ENCODE assay signal across 17 cellular contexts in genomic region chr1:29838738-29839320, GRCh38.
DNase-seq lines count a peak whose midpoint lies in the region; ATAC-seq and TF ChIP-seq lines count a peak whose summit lies in the region.
"Had no signal": no experiment of that assay in that cellular context is flagged by ENCODE, and none has a peak within 500 bp of the region (broad histone marks: within the 10 kb centered on the region; RNA-seq: fewer than 3 reads in every experiment).

No MANE protein-coding gene starts in this region.

- CTCF ChIA-PET in activated CD8-positive, alpha-beta memory T cell treated with anti-CD3 and anti-CD28 coated beads, Interleukin-2, amount 10 ng/mL, durations not matched to agents 7 days and 5 days (lab: Charles Lee): interaction anchor here (0.6 kb wide), 1 partner anchor 605 kb away, joined by 4 read pairs; no protein-coding TSS in a partner anchor
- CTCF ChIA-PET in HEK293 (lab: Yijun Ruan, JAX): interaction anchor here (0.7 to 1.2 kb wide), 3 partner anchors 10 to 48 kb away, joined by 3 to 4 read pairs (median 3); no protein-coding TSS in a partner anchor

- no peaks in the 10 kb centered on the region for H3K27me3 ChIP-seq in tibial nerve
- H3K27me3 ChIP-seq: BLaER1 had no signal

- POLR2A ChIA-PET in HEK293 (lab: Yijun Ruan, JAX): no interaction called here

- TF ChIP-seq EP300 in tibial nerve (IDR thresholded peaks at IDR 0.05): no peak

- TF ChIP-seq POLR2A in tibial nerve (IDR thresholded peaks at IDR 0.05): no peak

- peaks cover 5% of the 10 kb centered on the region for H3K27me3 Mint-ChIP-seq in activated CD8-positive, alpha-beta memory T cell treated with anti-CD3 and anti-CD28 coated beads, Interleukin-2, amount 10 ng/mL, durations not matched to agents 7 days and 5 days

- H3K27ac Mint-ChIP-seq in activated CD8-positive, alpha-beta memory T cell treated with anti-CD3 and anti-CD28 coated beads, Interleukin-2, amount 10 ng/mL, durations not matched to agents 7 days and 5 days: no peak overlapping the region
- H3K27ac Mint-ChIP-seq: CD8-positive, alpha-beta memory T cell; IgD-negative memory B cell had no signal

- H3K4me3 Mint-ChIP-seq in activated CD8-positive, alpha-beta memory T cell treated with anti-CD3 and anti-CD28 coated beads, Interleukin-2, amount 10 ng/mL, durations not matched to agents 7 days and 5 days: no peak overlapping the region
- H3K4me3 Mint-ChIP-seq: CD8-positive, alpha-beta memory T cell; IgD-negative memory B cell had no signal

- H3K4me1 ChIP-seq in HEK293 (ENCODE audit: control insufficient read depth, insufficient read depth, low read length) (no peaks in the 10 kb centered on the region), tibial nerve (no peaks in the 10 kb centered on the region)
- H3K4me1 ChIP-seq: Caco-2 had no signal

- TF ChIP-seq CTCF in HEK293 (tag by site-specific recombination; IDR thresholded peaks at IDR 0.05) (no peak), tibial nerve (IDR thresholded peaks at IDR 0.05) (no peak)

- H3K27ac ChIP-seq in HEK293 (ENCODE audit: extremely low read depth, low read depth, low read length): no peak overlapping the region
- no peak overlapping the region for H3K27ac ChIP-seq in tibial nerve
- H3K27ac ChIP-seq: 22Rv1, BLaER1 had no signal

- H3K36me3 Mint-ChIP-seq in activated CD8-positive, alpha-beta memory T cell treated with anti-CD3 and anti-CD28 coated beads, Interleukin-2, amount 10 ng/mL, durations not matched to agents 7 days and 5 days: no peaks in the 10 kb centered on the region
- H3K36me3 Mint-ChIP-seq: CD8-positive, alpha-beta memory T cell; IgD-negative memory B cell had no signal

- no peak overlapping the region for H3K4me3 ChIP-seq in HEK293 (ENCODE audit: low read depth, low read length)
- H3K4me3 ChIP-seq in tibial nerve: no peak overlapping the region
- H3K4me3 ChIP-seq: BLaER1 had no signal

- H3K9me3 ChIP-seq in HEK293 (ENCODE audit: control insufficient read depth, insufficient read depth, low read depth, low read length): no peaks in the 10 kb centered on the region
- H3K9me3 ChIP-seq in tibial nerve: peaks cover 0 to 24% (median 2%) of the 10 kb centered on the region in 4 donors
- H3K9me3 ChIP-seq: Caco-2 had no signal

- peak; percentile 11 for DNase-seq in activated CD8-positive, alpha-beta memory T cell treated with anti-CD3 and anti-CD28 coated beads, Interleukin-2, amount 10 ng/mL, durations not matched to agents 7 days and 5 days
- no peak for DNase-seq in activated CD8-positive, alpha-beta memory T cell treated with anti-CD3 and anti-CD28 coated beads, Interleukin-2, amount 50 U/mL, for 48 hours
- DNase-seq in ecto neural progenitor cell (ENCODE audit: low spot score) (peak; percentile 3), renal cortical epithelial cell (ENCODE audit: low read depth) (peak; percentile 21), SHP77 (lab: John Stamatoyannopoulos, UW) (no peak), tibial nerve (ENCODE audit: low spot score in 2 of 2) (no peak)
- DNase-seq: AML-193; Caco-2; CD8-positive, alpha-beta memory T cell; DMS53; GF-D8; HCEC 1CT had no signal

- no peak for ATAC-seq in activated CD8-positive, alpha-beta memory T cell treated with anti-CD3 and anti-CD28 coated beads, Interleukin-2, amount 10 ng/mL, durations not matched to agents 7 days and 5 days
- no peak for ATAC-seq in GM21619 (IDR thresholded peaks at IDR 0.05; ENCODE audit: unreplicated experiment)

- no peaks in the 10 kb centered on the region for H3K36me3 ChIP-seq in HEK293 (ENCODE audit: control insufficient read depth in 2 of 2, insufficient read depth in 1 of 2, low read length in 2 of 2)
- no peaks in the 10 kb centered on the region for H3K36me3 ChIP-seq in tibial nerve
- H3K36me3 ChIP-seq: BLaER1 had no signal

- H3K9me3 Mint-ChIP-seq in activated CD8-positive, alpha-beta memory T cell treated with anti-CD3 and anti-CD28 coated beads, Interleukin-2, amount 10 ng/mL, durations not matched to agents 7 days and 5 days (ENCODE audit: low read depth): peaks cover 10% of the 10 kb centered on the region

- WGBS in tibial nerve, 2 donors: 72 to 76% methylated on average over 3 of the region's 3 CpGs

- no peaks in the 10 kb centered on the region for H3K4me1 Mint-ChIP-seq in activated CD8-positive, alpha-beta memory T cell treated with anti-CD3 and anti-CD28 coated beads, Interleukin-2, amount 10 ng/mL, durations not matched to agents 7 days and 5 days
- H3K4me1 Mint-ChIP-seq: CD8-positive, alpha-beta memory T cell; IgD-negative memory B cell had no signal

TF ChIP-seq in HEK293, 187 proteins besides CTCF, POLR2A, EP300 and RAD21:
- no peak for TF ChIP-seq ZBTB8A (tag by site-specific recombination; IDR thresholded peaks at IDR 0.05)
- TF ChIP-seq ATF2 (tag by site-specific recombination; IDR thresholded peaks at IDR 0.05; ENCODE audit: low read depth): 0 out of 2 replicates have a peak, but pooled peaks have one; percentile 3

Comparison
In these comparisons a context has a peak if more than half of its experiments do, and no peak if none do; other contexts are left out.
1. DNase-seq: peak in activated CD8-positive, alpha-beta memory T cell treated with anti-CD3 and anti-CD28 coated beads, Interleukin-2, amount 10 ng/mL, durations not matched to agents 7 days and 5 days (single experiment), ecto neural progenitor cell (single experiment) and renal cortical epithelial cell (single experiment); none in activated CD8-positive, alpha-beta memory T cell treated with anti-CD3 and anti-CD28 coated beads, Interleukin-2, amount 50 U/mL, for 48 hours (single experiment), SHP77 (0 of 2) and tibial nerve (0 of 2).